Comparison of ENCODE assay signal across 1 cellular context in the genomic region with DNA sequence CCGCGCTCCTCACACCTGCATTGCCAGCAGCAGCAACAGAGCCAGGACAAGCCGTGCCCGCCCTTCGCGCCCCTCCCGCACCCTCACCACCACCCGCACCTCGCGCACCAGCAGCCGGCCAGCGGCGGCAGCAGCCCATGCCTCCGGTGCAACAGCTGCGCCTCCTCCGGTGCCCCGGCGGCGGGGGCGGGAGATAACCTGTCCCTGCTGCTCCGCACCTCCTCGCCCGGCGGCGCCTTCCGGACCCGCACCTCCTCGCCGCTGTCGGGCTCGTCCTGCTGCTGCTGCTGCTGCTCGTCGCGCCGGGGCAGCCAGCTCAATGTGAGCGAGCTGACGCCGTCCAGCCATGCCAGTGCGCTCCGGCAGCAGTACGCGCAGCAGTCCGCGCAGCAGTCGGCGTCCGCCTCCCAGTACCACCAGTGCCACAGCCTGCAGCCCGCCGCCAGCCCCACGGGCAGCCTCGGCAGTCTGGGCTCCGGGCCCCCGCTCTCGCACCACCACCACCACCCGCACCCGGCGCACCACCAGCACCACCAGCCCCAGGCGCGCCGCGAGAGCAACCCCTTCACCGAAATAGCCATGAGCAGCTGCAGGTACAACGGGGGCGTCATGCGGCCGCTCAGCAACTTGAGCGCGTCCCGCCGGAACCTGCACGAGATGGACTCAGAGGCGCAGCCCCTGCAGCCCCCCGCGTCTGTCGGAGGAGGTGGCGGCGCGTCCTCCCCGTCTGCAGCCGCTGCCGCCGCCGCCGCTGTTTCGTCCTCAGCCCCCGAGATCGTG.
TF ChIP-seq lines count a peak whose summit lies in the region.

No MANE protein-coding gene starts in this region.

TF ChIP-seq in GM12878, 131 proteins besides CTCF, POLR2A, EP300 and RAD21 (continued from another document):
- TF ChIP-seq NR2F1 (conservative IDR thresholded peaks at IDR 0.05) (0 out of 2 replicates have a peak, but pooled peaks have one; percentile 33), HCFC1 (IDR thresholded peaks at IDR 0.05; ENCODE audit: low read length) (peak; percentile 0; the same call in 1 of the 2 replicates)
